In the genomic region with DNA sequence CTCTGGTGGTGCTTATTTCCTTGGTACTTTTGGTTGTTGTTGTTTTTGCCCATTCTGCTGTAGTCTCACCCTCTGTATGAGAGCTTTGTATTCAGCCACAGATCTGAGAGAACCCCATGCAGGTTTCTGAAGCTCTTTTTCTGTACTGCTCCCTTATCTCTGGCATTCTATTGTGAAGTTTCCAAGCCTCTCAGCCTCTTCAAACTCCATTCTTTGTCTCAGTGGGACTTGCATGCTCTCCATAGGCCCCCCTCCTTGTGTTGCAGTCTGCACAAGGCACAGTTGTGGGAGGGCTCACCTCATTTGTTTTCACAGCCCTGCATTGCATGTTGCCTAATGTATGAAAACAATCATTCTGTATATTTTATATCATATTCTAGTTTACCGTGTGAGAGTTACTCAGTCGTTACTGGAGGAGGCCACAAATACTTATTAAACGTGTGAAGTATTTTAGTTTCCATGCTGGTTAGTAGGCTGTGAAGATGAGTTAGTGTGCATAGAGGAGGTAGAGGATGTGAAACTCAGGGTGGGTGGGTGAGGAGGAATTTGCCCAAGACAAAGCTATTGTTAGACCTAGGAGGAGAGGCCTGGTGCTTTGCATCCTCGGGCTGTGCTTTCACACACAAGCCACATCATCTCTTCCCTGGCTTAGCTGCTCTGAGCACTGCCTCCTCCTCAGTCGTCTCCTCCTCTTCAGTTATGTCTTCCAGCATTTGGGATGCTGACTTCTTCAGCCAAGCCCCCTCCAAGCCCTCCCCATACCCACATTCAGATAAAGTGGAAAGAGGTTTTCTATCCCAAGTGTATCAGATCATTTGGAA, we compare ENCODE assay signal across 7 cellular contexts. TPM values are rescaled to one million over a fixed set of nuclear protein-coding genes. Genes with fewer than 3 reads are reported as not detected.
DNase-seq lines count a peak whose midpoint lies in the region; ATAC-seq, FAIRE-seq and TF ChIP-seq lines count a peak whose summit lies in the region.

No MANE protein-coding gene starts in this region.

- H3K18ac ChIP-seq in trophoblast cell (ENCODE audit: low read length): no peak overlapping the region
- H3K18ac ChIP-seq in mesenchymal stem cell (ENCODE audit: low read depth in 1 of 2, low read length in 2 of 2): no peak overlapping the region

- peak overlapping the region; percentile 40 for H2BK12ac ChIP-seq in trophoblast cell (ENCODE audit: low read length)
- no peak overlapping the region for H2BK12ac ChIP-seq in mesenchymal stem cell (ENCODE audit: low read length in 2 of 2)

- H3K4me3 ChIP-seq in trophoblast cell (ENCODE audit: low read depth, low read length) (no peak overlapping the region), mesenchymal stem cell (ENCODE audit: insufficient read depth in 1 of 2, low read depth in 1 of 2, low read length in 2 of 2) (no peak overlapping the region), tibial artery (no peak overlapping the region)

- H3K4me1 Mint-ChIP-seq in activated B cell treated with CpG ODN at 0.5 μM for 24 hours: peaks cover 92% of the 10 kb centered on the region

- TF ChIP-seq CTCF in activated B cell treated with CpG ODN at 0.5 μM for 24 hours (IDR thresholded peaks at IDR 0.05): no peak
- TF ChIP-seq CTCF in tibial artery (IDR thresholded peaks at IDR 0.05): no peak

- CTCF ChIA-PET in activated B cell treated with CpG ODN at 0.5 μM for 24 hours (lab: Charles Lee): interaction anchor here (0.8 to 4.9 kb wide), 12 partner anchors 9 to 222 kb away, joined by 3 to 69 read pairs (median 5); partner anchors contain the start of genes CEPT1 and DRAM2

- no peak overlapping the region for H2AFZ ChIP-seq in trophoblast cell (ENCODE audit: insufficient read depth, low read length, poor library complexity)
- no peak overlapping the region for H2AFZ ChIP-seq in mesenchymal stem cell (ENCODE audit: low read depth, low read length)

- H3K14ac ChIP-seq in trophoblast cell (ENCODE audit: low read length) (peak overlapping the region; percentile 59), mesenchymal stem cell (ENCODE audit: low read length in 2 of 2) (no peak overlapping the region)

- H3K4me2 ChIP-seq in trophoblast cell (ENCODE audit: low read length) (no peak overlapping the region), mesenchymal stem cell (ENCODE audit: low read length, poor library complexity, severe bottlenecking) (no peak overlapping the region)

- H3K9ac ChIP-seq in trophoblast cell (ENCODE audit: low read length) (no peak overlapping the region), mesenchymal stem cell (ENCODE audit: low read length) (no peak overlapping the region)

- no peak overlapping the region for H4K8ac ChIP-seq in trophoblast cell (ENCODE audit: low read depth, low read length)
- no peak overlapping the region for H4K8ac ChIP-seq in mesenchymal stem cell (ENCODE audit: low read length)

- H3K4ac ChIP-seq in trophoblast cell (ENCODE audit: low read depth, low read length): peak overlapping the region; percentile 30
- H3K4ac ChIP-seq in mesenchymal stem cell (ENCODE audit: low read depth in 1 of 2, low read length in 2 of 2): no peak overlapping the region

- no peaks in the 10 kb centered on the region for H3K27me3 Mint-ChIP-seq in activated B cell treated with CpG ODN at 0.5 μM for 24 hours

- H3K4me3 Mint-ChIP-seq in activated B cell treated with CpG ODN at 0.5 μM for 24 hours: peak overlapping the region; percentile 76

- FAIRE-seq in GM19239 (lab: Jason Lieb, UNC): peak; percentile 98

- H3K9me3 ChIP-seq in trophoblast cell (ENCODE audit: insufficient read depth, low read depth, low read length) (no peaks in the 10 kb centered on the region), mesenchymal stem cell (ENCODE audit: control insufficient read depth, low read length) (no peaks in the 10 kb centered on the region), tibial artery (no peaks in the 10 kb centered on the region)

- no peaks in the 10 kb centered on the region for H3K9me3 Mint-ChIP-seq in activated B cell treated with CpG ODN at 0.5 μM for 24 hours

- H2BK5ac ChIP-seq in trophoblast cell (ENCODE audit: low read depth, low read length, poor library complexity) (peak overlapping the region; percentile 10), mesenchymal stem cell (ENCODE audit: low read depth, low read length, poor library complexity, severe bottlenecking) (no peak overlapping the region)

- H3K27ac ChIP-seq in trophoblast cell (ENCODE audit: low read depth, low read length) (no peak overlapping the region), mesenchymal stem cell (ENCODE audit: low read length, poor library complexity, severe bottlenecking) (no peak overlapping the region), tibial artery (no peak overlapping the region)

- WGBS in trophoblast cell (ENCODE audit: extremely low coverage, insufficient coverage, insufficient read length): no CpG with 5 or more reads among the region's 5 CpGs
- WGBS in mesenchymal stem cell: 86% methylated on average over 4 of the region's 5 CpGs

- peaks cover 35% of the 10 kb centered on the region for H3K79me1 ChIP-seq in trophoblast cell (ENCODE audit: low read length)
- no peaks in the 10 kb centered on the region for H3K79me1 ChIP-seq in mesenchymal stem cell (replicated peaks; ENCODE audit: low read length, poor library complexity, severe bottlenecking)

- H3K36me3 Mint-ChIP-seq in activated B cell treated with CpG ODN at 0.5 μM for 24 hours (ENCODE audit: low read depth): no peaks in the 10 kb centered on the region

- no peaks in the 10 kb centered on the region for H3K27me3 ChIP-seq in trophoblast cell (ENCODE audit: insufficient read depth, low read length)
- peaks cover 0 to 10% of the 10 kb centered on the region in 2 experiments for H3K27me3 ChIP-seq in mesenchymal stem cell (ENCODE audit: control insufficient read depth in 1 of 2, insufficient read depth in 1 of 2, low read length in 2 of 2)
- H3K27me3 ChIP-seq in tibial artery: no peaks in the 10 kb centered on the region

- no peak overlapping the region for H4K12ac ChIP-seq in trophoblast cell (ENCODE audit: low read depth, low read length)

- intact Hi-C loops in activated B cell treated with CpG ODN at 0.5 μM for 24 hours (cut with micrococcal nuclease) (loop anchor here (2.0 to 5.0 kb wide), 7 partner anchors 32 to 547 kb away; partner anchors contain the start of genes CD53, KCNA3, LRIF1 and RAP1A), tibial artery (cut with DNase I; ENCODE audit: low total_unique reads) (loop anchor here (5.0 kb wide), 1 partner anchor 183 kb away; no protein-coding TSS in a partner anchor)

- no peak for DNase-seq in GM19239 (ENCODE audit: insufficient read length, low spot score)
- DNase-seq in activated B cell treated with CpG ODN at 0.5 μM for 24 hours: no peak
- no peak for DNase-seq in trophoblast cell
- DNase-seq in NCI-H345 treated with DMSO at 0.1 percent for 48 hours (lab: John Stamatoyannopoulos, UW; ENCODE audit: unreplicated experiment): no peak
- no peak for DNase-seq in mesenchymal stem cell
- no peak for DNase-seq in tibial artery

- POLR2A ChIA-PET in activated B cell treated with CpG ODN at 0.5 μM for 24 hours (lab: Charles Lee): interaction anchor here (0.6 to 8.8 kb wide), 22 partner anchors 8 to 373 kb away, joined by 3 to 258 read pairs (median 5); partner anchors contain the start of genes CD53, CEPT1, CHI3L2 and DENND2D

- ATAC-seq in HG03045 (IDR thresholded peaks at IDR 0.05; ENCODE audit: unreplicated experiment) (peak; percentile 18), activated B cell treated with CpG ODN at 0.5 μM for 24 hours (ENCODE audit: low read depth) (peak; percentile 51)

- H2BK15ac ChIP-seq in mesenchymal stem cell (ENCODE audit: low read depth, poor library complexity, severe bottlenecking): no peak overlapping the region

- H3K36me3 ChIP-seq in trophoblast cell (ENCODE audit: control insufficient read depth in 1 of 2, insufficient read depth in 2 of 2, low read length in 2 of 2) (no peaks in the 10 kb centered on the region), mesenchymal stem cell (ENCODE audit: control insufficient read depth in 1 of 2, insufficient read depth in 2 of 2, low read depth in 1 of 2, low read length in 2 of 2) (no peaks in the 10 kb centered on the region), tibial artery (no peaks in the 10 kb centered on the region)

- peak overlapping the region; percentile 86 for H4K91ac ChIP-seq in trophoblast cell (ENCODE audit: low read depth, low read length)
- H4K91ac ChIP-seq in mesenchymal stem cell (ENCODE audit: low read length): no peak overlapping the region

- H3K27ac Mint-ChIP-seq in activated B cell treated with CpG ODN at 0.5 μM for 24 hours: peak overlapping the region; percentile 95

- H3K79me2 ChIP-seq in trophoblast cell (ENCODE audit: control insufficient read depth, insufficient read depth, low read length, poor library complexity): peaks cover 4% of the 10 kb centered on the region

- no peak overlapping the region for H2AK5ac ChIP-seq in trophoblast cell (ENCODE audit: low read length)
- no peak overlapping the region for H2AK5ac ChIP-seq in mesenchymal stem cell (ENCODE audit: low read length, severe bottlenecking)

- H3K4me1 ChIP-seq in trophoblast cell (ENCODE audit: control insufficient read depth in 1 of 2, insufficient read depth in 2 of 2, low read length in 2 of 2) (peaks cover 14 to 28% of the 10 kb centered on the region in 2 experiments), mesenchymal stem cell (ENCODE audit: control insufficient read depth, insufficient read depth, low read depth, low read length) (peaks cover 7% of the 10 kb centered on the region), tibial artery (peaks cover 0 to 9% (median 4%) of the 10 kb centered on the region in 4 donors)

- no peak overlapping the region for H3K23ac ChIP-seq in trophoblast cell (ENCODE audit: low read length)
- H3K23ac ChIP-seq in mesenchymal stem cell (ENCODE audit: low read length in 2 of 2): no peak overlapping the region

- H2BK120ac ChIP-seq in trophoblast cell (ENCODE audit: insufficient read depth, low read length, poor library complexity) (peak overlapping the region; percentile 57), mesenchymal stem cell (ENCODE audit: low read depth, low read length) (no peak overlapping the region)

RNA-seq across cellular contexts. Expression of gene CHI3L2, which starts 7.8 kb away (rescaled TPM):
- total RNA-seq in activated B cell treated with CpG ODN at 0.5 μM for 24 hours: 19.6 and 23.6 TPM in 2 replicates
- 1.3 and 1.8 TPM in 2 replicates for polyA plus RNA-seq in trophoblast cell (2013)
- polyA plus RNA-seq in mesenchymal stem cell (2013, experiment 1 of 2): not detected
- polyA plus RNA-seq in mesenchymal stem cell (2013, experiment 2 of 2): not detected

RNA-seq across cellular contexts. Expression of gene DENND2D, which starts 19.2 kb away (rescaled TPM):
- total RNA-seq in activated B cell treated with CpG ODN at 0.5 μM for 24 hours: 48.9 and 58.6 TPM in 2 replicates
- 4.9 and 5.1 TPM in 2 replicates for polyA plus RNA-seq in trophoblast cell (2013)
- 0.95 TPM for polyA plus RNA-seq in mesenchymal stem cell (2013, experiment 1 of 2)
- 0.85 TPM for polyA plus RNA-seq in mesenchymal stem cell (2013, experiment 2 of 2)
